Comparison of ENCODE assay signal across 10 cellular contexts in genomic region chr15:100114100-100114499, GRCh38.
A peak's percentile ranks its signal among the peaks of the same experiment; 100 is the strongest.
DNase-seq lines count a peak whose midpoint lies in the region; ATAC-seq and TF ChIP-seq lines count a peak whose summit lies in the region.
"Had no signal": no experiment of that assay in that cellular context is flagged by ENCODE, and none has a peak within 500 bp of the region (broad histone marks: within the 10 kb centered on the region; RNA-seq: fewer than 3 reads in every experiment).

No MANE protein-coding gene starts in this region.

- no peaks in the 10 kb centered on the region for H3K4me1 ChIP-seq in breast epithelium
- H3K4me1 ChIP-seq in muscle layer of colon (ENCODE audit: insufficient read depth, low read length): peaks cover 61% of the 10 kb centered on the region
- peaks cover 5 to 6% of the 10 kb centered on the region in 2 donors for H3K4me1 ChIP-seq in uterus
- H3K4me1 ChIP-seq in prostate gland (replicated peaks): no peaks in the 10 kb centered on the region

- WGBS in prostate gland: 40% methylated on average over 8 of the region's 8 CpGs

- intact Hi-C loops in breast epithelium (cut with DNase I; ENCODE audit: low total_unique reads) (no loop called here), MCF 10A (cut with micrococcal nuclease) (loop anchor here (2.0 kb wide), 1 partner anchor 145 kb away; no protein-coding TSS in a partner anchor), uterus (cut with DNase I; ENCODE audit: low total_unique reads) (no loop called here), prostate gland (cut with DNase I) (no loop called here)

- no peak overlapping the region for H3K9ac ChIP-seq in muscle layer of colon (ENCODE audit: low read length)

- DNase-seq in breast epithelium (ENCODE audit: low spot score in 2 of 2) (peak in 1 of 2 donors; percentile 57), MCF 10A (ENCODE audit: unreplicated experiment) (no peak), endothelial cell (ENCODE audit: low spot score) (no peak), uterus (peak; percentile 70 to 76), prostate gland (ENCODE audit: low spot score) (no peak)
- DNase-seq in activated CD8-positive, alpha-beta memory T cell treated with anti-CD3 and anti-CD28 coated beads for 24 hours: no peak
- DNase-seq: CD8-positive, alpha-beta memory T cell had no signal

- H3K9me3 Mint-ChIP-seq in MCF 10A (ENCODE audit: unreplicated experiment): no peaks in the 10 kb centered on the region
- H3K9me3 Mint-ChIP-seq in endothelial cell (ENCODE audit: unreplicated experiment): peaks cover 14% of the 10 kb centered on the region

- ATAC-seq in HG02884 (IDR thresholded peaks at IDR 0.05; ENCODE audit: unreplicated experiment): no peak

- H3K27me3 ChIP-seq in breast epithelium (no peaks in the 10 kb centered on the region), muscle layer of colon (ENCODE audit: control insufficient read depth in 1 of 2, insufficient read depth in 2 of 2, low read length in 2 of 2) (no peaks in the 10 kb centered on the region), uterus (no peaks in the 10 kb centered on the region), prostate gland (replicated peaks; ENCODE audit: insufficient read depth) (no peaks in the 10 kb centered on the region)

- BruUV-seq in MCF 10A (replicated peaks; lab: Mats Ljungman, UMichigan): no TSS peak

- POLR2A ChIA-PET in MCF 10A (lab: Yijun Ruan, JAX): no interaction called here

- H3K27ac Mint-ChIP-seq in MCF 10A (ENCODE audit: low read depth, unreplicated experiment) (no peak overlapping the region), endothelial cell (ENCODE audit: unreplicated experiment) (peak overlapping the region; percentile 57)

- no peak for TF ChIP-seq CTCF in breast epithelium (IDR thresholded peaks at IDR 0.05)
- TF ChIP-seq CTCF in MCF 10A (IDR thresholded peaks at IDR 0.05; ENCODE audit: unreplicated experiment): no peak
- no peak for TF ChIP-seq CTCF in endothelial cell (IDR thresholded peaks at IDR 0.05; ENCODE audit: unreplicated experiment)
- TF ChIP-seq CTCF in uterus (IDR thresholded peaks at IDR 0.05): no peak
- TF ChIP-seq CTCF in prostate gland (IDR thresholded peaks at IDR 0.05): no peak

- H3K4me1 Mint-ChIP-seq in MCF 10A (ENCODE audit: insufficient read depth, unreplicated experiment) (peaks cover 31% of the 10 kb centered on the region), endothelial cell (ENCODE audit: unreplicated experiment) (peaks cover 39% of the 10 kb centered on the region)

- H3K36me3 Mint-ChIP-seq in MCF 10A (ENCODE audit: insufficient read depth, unreplicated experiment) (no peaks in the 10 kb centered on the region), endothelial cell (ENCODE audit: low read depth, unreplicated experiment) (peaks cover 15% of the 10 kb centered on the region)

- H3K27ac ChIP-seq in breast epithelium (peak overlapping the region; percentile 58 to 65), muscle layer of colon (ENCODE audit: low read depth, low read length) (peak overlapping the region; percentile 77), uterus (peak overlapping the region; percentile 77 to 78), prostate gland (no peak overlapping the region)
- H3K27ac ChIP-seq: PC-9 had no signal

- H3K4me3 Mint-ChIP-seq in MCF 10A (ENCODE audit: unreplicated experiment): no peak overlapping the region
- peak overlapping the region; percentile 31 for H3K4me3 Mint-ChIP-seq in endothelial cell (ENCODE audit: unreplicated experiment)
- H3K4me3 Mint-ChIP-seq: CD8-positive, alpha-beta memory T cell had no signal

- no peak for TF ChIP-seq POLR2A in breast epithelium (IDR thresholded peaks at IDR 0.05)
- no peak for TF ChIP-seq POLR2A in uterus (IDR thresholded peaks at IDR 0.05)
- no peak for TF ChIP-seq POLR2A in prostate gland (IDR thresholded peaks at IDR 0.05)

- H3K4me3 ChIP-seq in breast epithelium: peak overlapping the region; percentile 7 to 39 (median 11)
- peak overlapping the region in 1 of 2 donors; percentile 36 for H3K4me3 ChIP-seq in muscle layer of colon (ENCODE audit: low read depth in 1 of 2, low read length in 2 of 2)
- H3K4me3 ChIP-seq in uterus: peak overlapping the region in 1 of 2 donors; percentile 21
- H3K4me3 ChIP-seq in prostate gland: no peak overlapping the region
- H3K4me3 ChIP-seq: PC-9 had no signal

- H3K9me3 ChIP-seq in breast epithelium: no peaks in the 10 kb centered on the region
- H3K9me3 ChIP-seq in muscle layer of colon (ENCODE audit: low read length): no peaks in the 10 kb centered on the region
- no peaks in the 10 kb centered on the region for H3K9me3 ChIP-seq in uterus
- H3K9me3 ChIP-seq in prostate gland: no peaks in the 10 kb centered on the region

- CTCF ChIA-PET in MCF 10A (lab: Yijun Ruan, JAX): interaction anchor here (0.6 to 1.8 kb wide), 3 partner anchors 185 to 459 kb away, joined by 3 to 5 read pairs (median 3); no protein-coding TSS in a partner anchor

- H3K36me3 ChIP-seq in breast epithelium (no peaks in the 10 kb centered on the region), muscle layer of colon (ENCODE audit: insufficient read depth, low read length) (no peaks in the 10 kb centered on the region), uterus (no peaks in the 10 kb centered on the region), prostate gland (no peaks in the 10 kb centered on the region)

- H3K27me3 Mint-ChIP-seq in MCF 10A (ENCODE audit: insufficient read depth, unreplicated experiment) (no peaks in the 10 kb centered on the region), endothelial cell (ENCODE audit: unreplicated experiment) (peaks cover 6% of the 10 kb centered on the region)
- H3K27me3 Mint-ChIP-seq: CD8-positive, alpha-beta memory T cell had no signal

Comparison
In these comparisons a context has a peak if more than half of its experiments do, and no peak if none do; other contexts are left out.
1. DNase-seq: peak in uterus (2 of 2); none in MCF 10A (single experiment), endothelial cell (single experiment), activated CD8-positive, alpha-beta memory T cell treated with anti-CD3 and anti-CD28 coated beads for 24 hours (single experiment) and prostate gland (single experiment).
2. H3K27ac ChIP-seq: peak in breast epithelium (2 of 2), muscle layer of colon (single experiment) and uterus (2 of 2); none in prostate gland (0 of 2).
3. H3K4me3 ChIP-seq: peak in breast epithelium (3 of 3); none in prostate gland (0 of 2).